Comparison of ENCODE assay signal across 8 cellular contexts in genomic region chr12:66130267-66131066, GRCh38. TPM values are rescaled to one million over a fixed set of nuclear protein-coding genes. Genes with fewer than 3 reads are reported as not detected.
DNase-seq lines count a peak whose midpoint lies in the region; ATAC-seq and TF ChIP-seq lines count a peak whose summit lies in the region.

TSS of gene LLPH (minus strand) at chr12:66130750. CDS start at chr12:66129106, 1,644 bp downstream.

- H3K27me3 Mint-ChIP-seq in neural progenitor cell (ENCODE audit: insufficient read depth, low read depth): no peaks in the 10 kb centered on the region

- H3K36me3 ChIP-seq in neural progenitor cell: peaks cover 5% of the 10 kb centered on the region
- peaks cover 7 to 13% of the 10 kb centered on the region in 2 donors for H3K36me3 ChIP-seq in stomach smooth muscle (ENCODE audit: control insufficient read depth in 2 of 2, insufficient read depth in 2 of 2, low read length in 2 of 2)

- peaks cover 32% of the 10 kb centered on the region for H3K79me2 ChIP-seq in neural progenitor cell (ENCODE audit: low read depth)

- peaks cover 16% of the 10 kb centered on the region for H3K36me3 Mint-ChIP-seq in neural progenitor cell

- peaks cover 20% of the 10 kb centered on the region for H3K4me1 ChIP-seq in foreskin keratinocyte
- peaks cover 9% of the 10 kb centered on the region for H3K4me1 ChIP-seq in neural progenitor cell
- H3K4me1 ChIP-seq in stomach smooth muscle (ENCODE audit: control insufficient read depth, insufficient read depth, low read length): peaks cover 7% of the 10 kb centered on the region

- DNase-seq in ELF-1 (ENCODE audit: low read depth, low spot score) (peak; percentile 92), H4 (ENCODE audit: low spot score) (peak; percentile 84), LoVo (ENCODE audit: low spot score) (peak; percentile 94), SIG-M5 (lab: John Stamatoyannopoulos, UW) (peak; percentile 29), activated gamma-delta T cell (lab: John Stamatoyannopoulos, UW) (peak; percentile 61), foreskin keratinocyte (peak; percentile 78 to 88), neural progenitor cell (ENCODE audit: low spot score) (peak; percentile 87)

- peak within 1 kb of the TSS; percentile 91 for H3K27ac Mint-ChIP-seq in neural progenitor cell

- H3F3A ChIP-seq in neural progenitor cell (ENCODE audit: low read depth): no peaks in the 10 kb centered on the region

- H3K27me3 ChIP-seq in foreskin keratinocyte (no peaks in the 10 kb centered on the region), neural progenitor cell (no peaks in the 10 kb centered on the region), stomach smooth muscle (ENCODE audit: control insufficient read depth in 1 of 2, insufficient read depth in 2 of 2, low read length in 2 of 2) (no peaks in the 10 kb centered on the region)

- no peak for TF ChIP-seq CTCF in foreskin keratinocyte (conservative IDR thresholded peaks at IDR 0.05)
- TF ChIP-seq CTCF in neural progenitor cell (IDR thresholded peaks at IDR 0.05): no peak

- peak within 1 kb of the TSS; percentile 85 for H3K4me2 ChIP-seq in neural progenitor cell

- H3K4me1 Mint-ChIP-seq in neural progenitor cell: peaks cover 23% of the 10 kb centered on the region

- peak; percentile 93 for ATAC-seq in foreskin keratinocyte

- H3K27ac ChIP-seq in foreskin keratinocyte (peak within 1 kb of the TSS; percentile 72), neural progenitor cell (no peak within 1 kb of the TSS), stomach smooth muscle (ENCODE audit: low read length) (peak within 1 kb of the TSS; percentile 37)

- H2AFZ ChIP-seq in neural progenitor cell (replicated peaks): peak within 1 kb of the TSS; percentile 91

- H3K4me3 ChIP-seq in neural progenitor cell (peak within 1 kb of the TSS; percentile 86), stomach smooth muscle (ENCODE audit: low read length in 2 of 2) (peak within 1 kb of the TSS; percentile 87 to 99)

- H3K9me3 ChIP-seq in neural progenitor cell (ENCODE audit: low read depth) (no peaks in the 10 kb centered on the region), stomach smooth muscle (ENCODE audit: control insufficient read depth in 2 of 2, low read length in 2 of 2) (no peaks in the 10 kb centered on the region)

- H3K9ac ChIP-seq in neural progenitor cell: peak within 1 kb of the TSS; percentile 68
- peak within 1 kb of the TSS; percentile 83 to 89 for H3K9ac ChIP-seq in stomach smooth muscle (ENCODE audit: low read length in 2 of 2)

- H4K20me1 ChIP-seq in neural progenitor cell (ENCODE audit: low read depth): no peaks in the 10 kb centered on the region

- H3K4me3 Mint-ChIP-seq in neural progenitor cell: peak within 1 kb of the TSS; percentile 93

- H3K9me3 Mint-ChIP-seq in neural progenitor cell: peaks cover 2% of the 10 kb centered on the region

RNA-seq across cellular contexts. Expression of gene LLPH, which starts in this region (rescaled TPM):
- 29.6 and 34.4 TPM in 2 replicates for total RNA-seq in H4 (2014; rRNA removed; shearing (Covaris generic))
- total RNA-seq in foreskin keratinocyte (41.8 and 44.9 TPM in 2 replicates), neural progenitor cell (ENCODE audit: low replicate concordance) (6.0 and 19.9 TPM in 2 replicates)
- 47.3 and 54.5 TPM in 2 replicates for polyA plus RNA-seq in foreskin keratinocyte

Comparison
In these comparisons a context has a peak if more than half of its experiments do, and no peak if none do; other contexts are left out.
1. DNase-seq: peak in every context shown above with its lines; median percentile 94 in LoVo; 92 in ELF-1; 87 in neural progenitor cell; 84 in H4; 83 in foreskin keratinocyte; 61 in activated gamma-delta T cell; 29 in SIG-M5.